20 cellular contexts compared by ENCODE assay signal in genomic region chr16:320206-320605, GRCh38. TPM values are rescaled to one million over a fixed set of nuclear protein-coding genes. Genes with fewer than 3 reads are reported as not detected.
"Had no signal": no experiment of that assay in that cellular context is flagged by ENCODE, and none has a peak within 500 bp of the region (broad histone marks: within the 10 kb centered on the region; RNA-seq: fewer than 3 reads in every experiment).

No MANE protein-coding gene starts in this region.

- H3K27me3 ChIP-seq: cardiac muscle cell, esophagus squamous epithelium, heart right ventricle, sigmoid colon, spleen, tibial nerve had no signal

- H3K27ac ChIP-seq: cardiac muscle cell, esophagus squamous epithelium, heart right ventricle, left ventricle myocardium inferior, sigmoid colon, spleen, tibial nerve, WERI-Rb-1 had no signal

- H3K4me3 Mint-ChIP-seq: dendritic cell treated with granulocyte-macrophage colony-stimulating factor and Interleukin-4, amounts not matched to agents 40 ng/mL and 50 ng/mL, for 4 days; stimulated activated naive B cell treated with anti-CD40 and anti-IgM and Interleukin-4, amounts not matched to agents 10 μg/mL and 1 μg/mL and 100 μg/mL, for 72 hours had no signal

- H3K36me3 ChIP-seq: cardiac muscle cell had no signal

- H3K9me3 ChIP-seq: esophagus squamous epithelium, heart right ventricle, left ventricle myocardium inferior, sigmoid colon, spleen, tibial nerve had no signal

- H3K4me1 ChIP-seq: sigmoid colon had no signal

- ATAC-seq: heart right ventricle; stimulated activated naive B cell treated with anti-CD40 and anti-IgM and Interleukin-4, amounts not matched to agents 10 μg/mL and 1 μg/mL and 100 μg/mL, for 72 hours had no signal

- H3K27ac Mint-ChIP-seq: dendritic cell treated with granulocyte-macrophage colony-stimulating factor and Interleukin-4, amounts not matched to agents 40 ng/mL and 50 ng/mL, for 4 days; stimulated activated naive B cell treated with anti-CD40 and anti-IgM and Interleukin-4, amounts not matched to agents 10 μg/mL and 1 μg/mL and 100 μg/mL, for 72 hours had no signal

- H3K9me3 Mint-ChIP-seq: dendritic cell treated with granulocyte-macrophage colony-stimulating factor and Interleukin-4, amounts not matched to agents 40 ng/mL and 50 ng/mL, for 4 days; stimulated activated naive B cell treated with anti-CD40 and anti-IgM and Interleukin-4, amounts not matched to agents 10 μg/mL and 1 μg/mL and 100 μg/mL, for 72 hours had no signal

- H3K4me3 ChIP-seq: cardiac muscle cell, esophagus squamous epithelium, heart right ventricle, left ventricle myocardium inferior, sigmoid colon, spleen, tibial nerve had no signal

- H3K27me3 Mint-ChIP-seq: dendritic cell treated with granulocyte-macrophage colony-stimulating factor and Interleukin-4, amounts not matched to agents 40 ng/mL and 50 ng/mL, for 4 days; stimulated activated naive B cell treated with anti-CD40 and anti-IgM and Interleukin-4, amounts not matched to agents 10 μg/mL and 1 μg/mL and 100 μg/mL, for 72 hours had no signal

- DNase-seq: activated CD4-positive, alpha-beta T cell treated with anti-CD3 and anti-CD28 coated beads, Interleukin-2, amount 50 U/mL, for 4 hours; activated naive CD4-positive, alpha-beta T cell treated with anti-CD3 and anti-CD28 coated beads, Interleukin-2, amount 50 U/mL, for 16 hours; activated T-cell treated with anti-CD3 and anti-CD28 coated beads, Interleukin-2, amount 50 U/mL, for 1 hour; amygdala; effector CD8-positive, alpha-beta T cell; esophagus squamous epithelium; heart right ventricle; kidney glomerular epithelial cell; left ventricle myocardium inferior; mammary epithelial cell; sigmoid colon; spleen; stimulated activated CD4-positive, alpha-beta T cell treated with anti-CD3 and anti-CD28 coated beads, Interleukin-4, amount 100 ng/mL, for 4 hours; stimulated activated naive B cell treated with anti-CD40 and anti-IgM and Interleukin-4, amounts not matched to agents 10 μg/mL and 1 μg/mL and 100 μg/mL, for 72 hours; T-helper 2 cell; WERI-Rb-1 had no signal

RNA-seq across cellular contexts. Expression of gene PDIA2, which starts 37.2 kb away (rescaled TPM):
- total RNA-seq: endothelial cell of umbilical vein, esophagus squamous epithelium, mammary epithelial cell had no signal
- polyA plus RNA-seq: mammary epithelial cell had no signal

RNA-seq across cellular contexts. Expression of gene ARHGDIG, which starts 39.8 kb away (rescaled TPM):
- total RNA-seq: esophagus squamous epithelium, mammary epithelial cell, spleen, tibial nerve had no signal
- polyA plus RNA-seq: mammary epithelial cell had no signal
